In genomic region chr5:179806250-179807045, GRCh38 we compare ENCODE assay signal across 8 cellular contexts. TPM values are rescaled to one million over a fixed set of nuclear protein-coding genes. Genes with fewer than 3 reads are reported as not detected.
DNase-seq lines count a peak whose midpoint lies in the region; ATAC-seq, FAIRE-seq and TF ChIP-seq lines count a peak whose summit lies in the region.

TSS of gene MGAT4B (minus strand) at chr5:179806866. CDS start at chr5:179806583, 283 bp downstream.

- FAIRE-seq in astrocyte (lab: Jason Lieb, UNC) = no peak

- H3K9me3 ChIP-seq in astrocyte (ENCODE audit: insufficient read depth, low read depth, low read length) (no peaks in the 10 kb centered on the region), right cardiac atrium (ENCODE audit: control insufficient read depth, low read length) (no peaks in the 10 kb centered on the region)

- no peak for TF ChIP-seq RAD21 in Ishikawa (IDR thresholded peaks at IDR 0.05; ENCODE audit: low read depth)

- H3K4me3 Mint-ChIP-seq in astrocyte (ENCODE audit: unreplicated experiment) = peak within 1 kb of the TSS; percentile 82
- peak within 1 kb of the TSS; percentile 75 for H3K4me3 Mint-ChIP-seq in progenitor cell of endocrine pancreas (ENCODE audit: low read depth)

- H3K4me1 Mint-ChIP-seq in astrocyte (ENCODE audit: low read depth, unreplicated experiment) (peaks cover 14% of the 10 kb centered on the region), progenitor cell of endocrine pancreas (ENCODE audit: low read depth) (peaks cover 15% of the 10 kb centered on the region)

- no peak for TF ChIP-seq EP300 in Ishikawa (IDR thresholded peaks at IDR 0.05; ENCODE audit: borderline replicate concordance)

- peak; percentile 60 for ATAC-seq in GM21737 (IDR thresholded peaks at IDR 0.05; ENCODE audit: unreplicated experiment)
- ATAC-seq in SK-N-SH treated with all-trans-retinoic acid at 6 μM for 48 hours = peak; percentile 83
- peak; percentile 83 to 91 for ATAC-seq in right cardiac atrium

- TF ChIP-seq CTCF in astrocyte (IDR thresholded peaks at IDR 0.05; ENCODE audit: insufficient read depth, low read depth, low read length) (no peak), progenitor cell of endocrine pancreas (IDR thresholded peaks at IDR 0.05; ENCODE audit: unreplicated experiment) (no peak)

- DNase-seq in GM03348 (ENCODE audit: low spot score) (peak; percentile 95), astrocyte (ENCODE audit: low read depth) (peak; percentile 48), right cardiac atrium (peak; percentile 79 to 93 (median 92)), progenitor cell of endocrine pancreas (ENCODE audit: low spot score, unreplicated experiment) (peak; percentile 48), NCI-H2107 (lab: John Stamatoyannopoulos, UW) (no peak)

- peak within 1 kb of the TSS; percentile 42 for H3K27ac ChIP-seq in astrocyte (ENCODE audit: low read depth, low read length)
- H3K27ac ChIP-seq in right cardiac atrium (ENCODE audit: low read length) = peak within 1 kb of the TSS; percentile 90

- peak within 1 kb of the TSS; percentile 83 for H3K9ac ChIP-seq in astrocyte (ENCODE audit: low read length)

- H3K27ac Mint-ChIP-seq in astrocyte (ENCODE audit: unreplicated experiment) = no peak within 1 kb of the TSS
- peak within 1 kb of the TSS; percentile 85 for H3K27ac Mint-ChIP-seq in progenitor cell of endocrine pancreas

- peak within 1 kb of the TSS; percentile 71 for H2AFZ ChIP-seq in astrocyte (ENCODE audit: low read depth, low read length)

- peaks cover 40% of the 10 kb centered on the region for H4K20me1 ChIP-seq in astrocyte (ENCODE audit: insufficient read depth, low read length)

- H3K4me3 ChIP-seq in astrocyte (ENCODE audit: insufficient read depth, low read depth, low read length) (peak within 1 kb of the TSS; percentile 71), right cardiac atrium (ENCODE audit: low read length) (peak within 1 kb of the TSS; percentile 82)

- H3K36me3 Mint-ChIP-seq in astrocyte (ENCODE audit: low read depth, unreplicated experiment) (peaks cover 9% of the 10 kb centered on the region), progenitor cell of endocrine pancreas (ENCODE audit: insufficient read depth) (peaks cover 5% of the 10 kb centered on the region)

- no peaks in the 10 kb centered on the region for H3K9me3 Mint-ChIP-seq in astrocyte (ENCODE audit: unreplicated experiment)
- no peaks in the 10 kb centered on the region for H3K9me3 Mint-ChIP-seq in progenitor cell of endocrine pancreas (ENCODE audit: low read depth)

- H3K27me3 ChIP-seq in astrocyte (ENCODE audit: insufficient read depth, low read length) = no peaks in the 10 kb centered on the region
- no peaks in the 10 kb centered on the region for H3K27me3 ChIP-seq in right cardiac atrium (ENCODE audit: control insufficient read depth, insufficient read depth)

- H3K27me3 Mint-ChIP-seq in astrocyte (ENCODE audit: low read depth, unreplicated experiment) (no peaks in the 10 kb centered on the region), progenitor cell of endocrine pancreas (no peaks in the 10 kb centered on the region)

- peaks cover 43% of the 10 kb centered on the region for H3K79me2 ChIP-seq in astrocyte (ENCODE audit: insufficient read depth, low read length)

- H3K4me2 ChIP-seq in astrocyte (ENCODE audit: low read length) = peak within 1 kb of the TSS; percentile 92

- peaks cover 21% of the 10 kb centered on the region for H3K4me1 ChIP-seq in astrocyte (ENCODE audit: insufficient read depth, low read length)
- peaks cover 7% of the 10 kb centered on the region for H3K4me1 ChIP-seq in right cardiac atrium (ENCODE audit: control insufficient read depth, insufficient read depth, low read length)

- intact Hi-C loops in right cardiac atrium (cut with DNase I) = no loop called here

- WGBS in right cardiac atrium = under 1% methylated on average over 108 of the region's 108 CpGs

- H3K36me3 ChIP-seq in astrocyte (ENCODE audit: insufficient read depth, low read length) = no peaks in the 10 kb centered on the region

TF ChIP-seq in Ishikawa, 13 proteins besides CTCF, POLR2A, EP300 and RAD21:
- TF ChIP-seq TAF1 (IDR thresholded peaks at IDR 0.05; ENCODE audit: low read depth) = peak; percentile 57; the same call in 1 of the 2 replicates
- TF ChIP-seq TCF12 (IDR thresholded peaks at IDR 0.05; ENCODE audit: low read depth) = no peak

TF ChIP-seq in SK-N-SH treated with all-trans-retinoic acid at 6 μM for 48 hours, 23 proteins besides CTCF, POLR2A, EP300 and RAD21 (continues in another document):
- TF ChIP-seq CSDC2 (CRISPR knock-in tag; IDR thresholded peaks at IDR 0.05) (no peak), CREB5 (CRISPR knock-in tag; IDR thresholded peaks at IDR 0.05; ENCODE audit: low read depth) (no peak), ARNTL (CRISPR knock-in tag; IDR thresholded peaks at IDR 0.05; ENCODE audit: borderline replicate concordance, low read depth) (no peak), RARB (CRISPR knock-in tag; IDR thresholded peaks at IDR 0.05) (no peak), ZNF565 (CRISPR knock-in tag; conservative IDR thresholded peaks at IDR 0.05; ENCODE audit: low read depth) (no peak), CSRNP3 (CRISPR knock-in tag; IDR thresholded peaks at IDR 0.05) (no peak), BACH2 (CRISPR knock-in tag; IDR thresholded peaks at IDR 0.05; ENCODE audit: borderline replicate concordance) (no peak), SNAI2 (CRISPR knock-in tag; IDR thresholded peaks at IDR 0.05) (no peak), ZFP3 (CRISPR knock-in tag; IDR thresholded peaks at IDR 0.05) (no peak), ZNF8 (CRISPR knock-in tag; IDR thresholded peaks at IDR 0.05) (no peak), PPARA (CRISPR knock-in tag; IDR thresholded peaks at IDR 0.05; ENCODE audit: borderline replicate concordance) (no peak), TSHZ2 (CRISPR knock-in tag; IDR thresholded peaks at IDR 0.05) (no peak), OSR1 (CRISPR knock-in tag; IDR thresholded peaks at IDR 0.05) (no peak), GLIS3 (CRISPR knock-in tag; IDR thresholded peaks at IDR 0.05) (no peak), POU6F1 (CRISPR knock-in tag; IDR thresholded peaks at IDR 0.05; ENCODE audit: borderline replicate concordance, low read depth) (no peak)

RNA-seq across cellular contexts. Expression of gene MGAT4B, which starts in this region (rescaled TPM):
- total RNA-seq in astrocyte (179 and 193 TPM in 2 replicates), right cardiac atrium (10 to 100 TPM; 71.8 to 82.2 (median 80.9) TPM), progenitor cell of endocrine pancreas (159 and 171 TPM in 2 replicates)
- polyA plus RNA-seq in right cardiac atrium = 56.7 TPM
